Comparison of ENCODE assay signal across 14 cellular contexts in genomic region chr12:31965090-31965489, GRCh38. TPM values are rescaled to one million over a fixed set of nuclear protein-coding genes. Genes with fewer than 3 reads are reported as not detected.
DNase-seq lines count a peak whose midpoint lies in the region; ATAC-seq, FAIRE-seq and TF ChIP-seq lines count a peak whose summit lies in the region.
"Had no signal": no experiment of that assay in that cellular context is flagged by ENCODE, and none has a peak within 500 bp of the region (broad histone marks: within the 10 kb centered on the region; RNA-seq: fewer than 3 reads in every experiment).

No MANE protein-coding gene starts in this region.

- intact Hi-C loops in activated CD4-positive, alpha-beta T cell treated with anti-CD3 and anti-CD28 coated beads for 36 hours (cut with DNase I, micrococcal nuclease), result loop anchor here (10.0 kb wide), 4 partner anchors 340 to 720 kb away; partner anchors contain the start of genes DNM1L (in 1 of the 2) and SINHCAF (in 1 of the 2)
- intact Hi-C loops in GM12878 (cut with micrococcal nuclease; ENCODE audit: unreplicated experiment) (loop anchor here (5.0 to 10.0 kb wide), 3 partner anchors 170 to 300 kb away; no protein-coding TSS in a partner anchor), heart right ventricle (cut with DNase I) (loop anchor here in 2 of 10 donors (10.0 kb wide), 2 partner anchors 240 to 280 kb away; partner anchors contain the start of gene AMN1 (in 1 of the 2))

- H3K4me3 ChIP-seq in GM12878 (peak overlapping the region; percentile 13; the same call in 1 of the 2 replicates), heart right ventricle (peak overlapping the region in 1 of 10 donors; percentile 80)
- H3K4me3 ChIP-seq: transverse colon had no signal

- H3K4me1 Mint-ChIP-seq in activated CD4-positive, alpha-beta T cell treated with anti-CD3 and anti-CD28 coated beads for 36 hours, result peaks cover 82% of the 10 kb centered on the region
- peaks cover 69% of the 10 kb centered on the region for H3K4me1 Mint-ChIP-seq in T-helper 1 cell treated with Interleukin-12 subunit alpha and Interleukin-12 subunit beta and Interleukin-4 antibody, amounts not matched to agents 30 μg/mL and 1 μg/mL, for 36 hours (ENCODE audit: low read depth)
- H3K4me1 Mint-ChIP-seq in stimulated activated effector memory CD8-positive, alpha-beta T cell treated with anti-CD3 and anti-CD28 coated beads, Interleukin-12 subunit alpha, Interleukin-12 subunit beta, amount 100 ng/mL, for 72 hours, result peaks cover 85% of the 10 kb centered on the region

- peak overlapping the region; percentile 57 for H3K4me3 Mint-ChIP-seq in activated CD4-positive, alpha-beta T cell treated with anti-CD3 and anti-CD28 coated beads for 36 hours
- H3K4me3 Mint-ChIP-seq in T-helper 1 cell treated with Interleukin-12 subunit alpha and Interleukin-12 subunit beta and Interleukin-4 antibody, amounts not matched to agents 30 μg/mL and 1 μg/mL, for 36 hours, result peak overlapping the region; percentile 70
- H3K4me3 Mint-ChIP-seq in stimulated activated effector memory CD8-positive, alpha-beta T cell treated with anti-CD3 and anti-CD28 coated beads, Interleukin-12 subunit alpha, Interleukin-12 subunit beta, amount 100 ng/mL, for 72 hours, result peak overlapping the region; percentile 85

- in situ Hi-C loops in GM12878 (cut with MboI), result no loop called here

- H3K27ac Mint-ChIP-seq in activated CD4-positive, alpha-beta T cell treated with anti-CD3 and anti-CD28 coated beads for 36 hours, result peak overlapping the region; percentile 85
- peak overlapping the region; percentile 72 for H3K27ac Mint-ChIP-seq in T-helper 1 cell treated with Interleukin-12 subunit alpha and Interleukin-12 subunit beta and Interleukin-4 antibody, amounts not matched to agents 30 μg/mL and 1 μg/mL, for 36 hours
- H3K27ac Mint-ChIP-seq in stimulated activated effector memory CD8-positive, alpha-beta T cell treated with anti-CD3 and anti-CD28 coated beads, Interleukin-12 subunit alpha, Interleukin-12 subunit beta, amount 100 ng/mL, for 72 hours, result peak overlapping the region; percentile 95

- TF ChIP-seq EP300 in GM12878 (IDR thresholded peaks at IDR 0.05; ENCODE audit: borderline replicate concordance in 1 of 2, control insufficient read depth in 1 of 2, low read depth in 2 of 2, low read length in 2 of 2), result no peak

- no peak overlapping the region for H3K9ac ChIP-seq in GM12878 (ENCODE audit: control insufficient read depth, insufficient read depth, low read length)

- H3K27ac ChIP-seq in GM12878 (ENCODE audit: control insufficient read depth, insufficient read depth), result no peak overlapping the region; the same call in 1 of the 2 replicates
- no peak overlapping the region for H3K27ac ChIP-seq in heart right ventricle
- H3K27ac ChIP-seq: transverse colon had no signal

- CTCF ChIA-PET in activated CD4-positive, alpha-beta T cell treated with anti-CD3 and anti-CD28 coated beads for 36 hours (lab: Charles Lee), result no interaction called here
- CTCF ChIA-PET in GM12878 (lab: Yijun Ruan, JAX), result no interaction called here

- H3K9me3 ChIP-seq in GM12878 (replicated peaks; ENCODE audit: control insufficient read depth, insufficient read depth, low read length) (peaks cover 38% of the 10 kb centered on the region), heart right ventricle (peaks cover 0 to 4% (median 0%) of the 10 kb centered on the region in 11 donors)
- H3K9me3 ChIP-seq: transverse colon had no signal

- TF ChIP-seq POLR2A in GM12878 (IDR thresholded peaks at IDR 0.05; ENCODE audit: low read depth, low read length), result no peak

- peak overlapping the region; percentile 35; the same call in 1 of the 2 replicates for H3K4me2 ChIP-seq in GM12878 (ENCODE audit: control insufficient read depth, insufficient read depth)

- no peaks in the 10 kb centered on the region for H4K20me1 ChIP-seq in GM12878 (ENCODE audit: control insufficient read depth, insufficient read depth)

- RAD21 ChIA-PET in GM12878 (lab: Charles Lee; ENCODE audit: unreplicated experiment), result no interaction called here

- H2AFZ ChIP-seq in GM12878 (ENCODE audit: control insufficient read depth, low read depth, low read length), result no peak overlapping the region

- no peaks in the 10 kb centered on the region for H3K27me3 Mint-ChIP-seq in activated CD4-positive, alpha-beta T cell treated with anti-CD3 and anti-CD28 coated beads for 36 hours
- no peaks in the 10 kb centered on the region for H3K27me3 Mint-ChIP-seq in T-helper 1 cell treated with Interleukin-12 subunit alpha and Interleukin-12 subunit beta and Interleukin-4 antibody, amounts not matched to agents 30 μg/mL and 1 μg/mL, for 36 hours (ENCODE audit: low read depth)

- H3K27me3 ChIP-seq in GM12878 (replicated peaks in 1 of 2; ENCODE audit: control insufficient read depth in 2 of 2, insufficient read depth in 2 of 2, low read length in 1 of 2) (no peaks in the 10 kb centered on the region), heart right ventricle (no peaks in the 10 kb centered on the region)
- H3K27me3 ChIP-seq: transverse colon had no signal

- WGBS in GM12878 (ENCODE audit: insufficient coverage, insufficient replicate concordance, low lambda C conversion rate, missing lambda C conversion rate), result 87% methylated on average over 9 of the region's 9 CpGs
- 92 to 94% methylated on average over 9 of the region's 9 CpGs for WGBS in heart right ventricle, 2 donors

- H3K36me3 ChIP-seq in GM12878 (ENCODE audit: control insufficient read depth in 2 of 2, insufficient read depth in 2 of 2, low read length in 1 of 2), result peaks cover 1 to 9% of the 10 kb centered on the region in 2 experiments; a peak in 3 of 4 replicates
- H3K36me3 ChIP-seq in heart right ventricle, result peaks cover 0 to 75% (median 2%) of the 10 kb centered on the region in 9 donors

- BruUV-seq in GM12878 (replicated peaks; lab: Mats Ljungman, UMichigan), result no TSS peak

- POLR2A ChIA-PET in activated CD4-positive, alpha-beta T cell treated with anti-CD3 and anti-CD28 coated beads for 36 hours (lab: Charles Lee), result no interaction called here
- POLR2A ChIA-PET in GM12878 (lab: Charles Lee), result no interaction called here

- TF ChIP-seq RAD21 in GM12878 (IDR thresholded peaks at IDR 0.05; ENCODE audit: insufficient read depth, low read depth, low read length), result no peak

- DNase-seq in activated CD4-positive, alpha-beta T cell treated with anti-CD3 and anti-CD28 coated beads for 36 hours, result peak; percentile 36
- DNase-seq in activated CD4-positive, alpha-beta T cell treated with anti-CD3 and anti-CD28 coated beads for 1 hour, result no peak
- no peak for DNase-seq in GM12878 (ENCODE audit: low read depth, low spot score)
- peak in 1 of 2 donors; percentile 75 for DNase-seq in stimulated activated effector memory CD8-positive, alpha-beta T cell treated with anti-CD3 and anti-CD28 coated beads, Interleukin-12 subunit alpha, Interleukin-12 subunit beta, amount 100 ng/mL, for 72 hours (ENCODE audit: low spot score in 2 of 2)
- DNase-seq in heart right ventricle, result no peak
- no peak for DNase-seq in DMS53 (lab: John Stamatoyannopoulos, UW)
- no peak for DNase-seq in GF-D8 (lab: John Stamatoyannopoulos, UW)
- DNase-seq: GOT3, NCI-H1105 treated with DMSO at 0.1 percent for 48 hours, right cardiac atrium, SIG-M5, transverse colon had no signal

- H3K4me1 ChIP-seq in GM12878 (ENCODE audit: control insufficient read depth, insufficient read depth, low read length), result peaks cover 18% of the 10 kb centered on the region; the same call in 1 of the 2 replicates
- peaks cover 5 to 90% (median 52%) of the 10 kb centered on the region in 9 donors for H3K4me1 ChIP-seq in heart right ventricle

- peak; percentile 14 for ATAC-seq in activated CD4-positive, alpha-beta T cell treated with anti-CD3 and anti-CD28 coated beads for 36 hours
- ATAC-seq in GM12878, result no peak
- peak; percentile 57 for ATAC-seq in stimulated activated effector memory CD8-positive, alpha-beta T cell treated with anti-CD3 and anti-CD28 coated beads, Interleukin-12 subunit alpha, Interleukin-12 subunit beta, amount 100 ng/mL, for 72 hours
- no peak for ATAC-seq in heart right ventricle
- ATAC-seq: right cardiac atrium had no signal

- SMC1A ChIA-PET in GM12878 (lab: Charles Lee; ENCODE audit: uncharacterized antibody, unreplicated experiment), result interaction anchor here (0.9 to 1.0 kb wide), 2 partner anchors 96 to 151 kb away, joined by 3 read pairs; no protein-coding TSS in a partner anchor

- peaks cover 87% of the 10 kb centered on the region for H3K79me2 ChIP-seq in GM12878 (ENCODE audit: control insufficient read depth, insufficient read depth, low read length)

- TF ChIP-seq CTCF in GM12878 (IDR thresholded peaks at IDR 0.05 in 2 of 3, conservative IDR thresholded peaks at IDR 0.05 in 1 of 3; ENCODE audit: control insufficient read depth in 2 of 3, extremely low read depth in 1 of 3, insufficient read depth in 1 of 3, low read depth in 3 of 3, low read length in 3 of 3), result no peak
- no peak for TF ChIP-seq CTCF in heart right ventricle (IDR thresholded peaks at IDR 0.05)

- no peak for FAIRE-seq in GM12878 (lab: Jason Lieb, UNC)
- FAIRE-seq: A204.1 had no signal

- peaks cover 13% of the 10 kb centered on the region for H3K9me3 Mint-ChIP-seq in activated CD4-positive, alpha-beta T cell treated with anti-CD3 and anti-CD28 coated beads for 36 hours (ENCODE audit: low read depth)
- peaks cover 24% of the 10 kb centered on the region for H3K9me3 Mint-ChIP-seq in T-helper 1 cell treated with Interleukin-12 subunit alpha and Interleukin-12 subunit beta and Interleukin-4 antibody, amounts not matched to agents 30 μg/mL and 1 μg/mL, for 36 hours
- H3K9me3 Mint-ChIP-seq in stimulated activated effector memory CD8-positive, alpha-beta T cell treated with anti-CD3 and anti-CD28 coated beads, Interleukin-12 subunit alpha, Interleukin-12 subunit beta, amount 100 ng/mL, for 72 hours, result peaks cover 3% of the 10 kb centered on the region

- peaks cover 80% of the 10 kb centered on the region for H3K36me3 Mint-ChIP-seq in activated CD4-positive, alpha-beta T cell treated with anti-CD3 and anti-CD28 coated beads for 36 hours (ENCODE audit: low read depth)
- H3K36me3 Mint-ChIP-seq in T-helper 1 cell treated with Interleukin-12 subunit alpha and Interleukin-12 subunit beta and Interleukin-4 antibody, amounts not matched to agents 30 μg/mL and 1 μg/mL, for 36 hours (ENCODE audit: low read depth), result peaks cover 88% of the 10 kb centered on the region
- peaks cover 79% of the 10 kb centered on the region for H3K36me3 Mint-ChIP-seq in stimulated activated effector memory CD8-positive, alpha-beta T cell treated with anti-CD3 and anti-CD28 coated beads, Interleukin-12 subunit alpha, Interleukin-12 subunit beta, amount 100 ng/mL, for 72 hours

RNA-seq across cellular contexts. Expression of gene RESF1, which starts 5.9 kb away (rescaled TPM):
- total RNA-seq in activated CD4-positive, alpha-beta T cell treated with anti-CD3 and anti-CD28 coated beads for 36 hours, result 10 to 100 TPM; 52.0 to 78.8 TPM
- total RNA-seq in GM12878 (2013; cell fraction: nucleolus; rRNA removed), result 230 and 232 TPM in 2 replicates
- total RNA-seq in GM12878 (2014; rRNA removed) (35.0 and 45.0 TPM in 2 replicates), GM12878 (2014; rRNA removed; fragmentation: Illumina TruSeq; extraction: Trizol) (78.7 and 81.8 TPM in 2 replicates), GM12878 (2021) (54.5 and 60.5 TPM in 2 replicates), heart right ventricle (10 to 100 TPM; 15.0 to 36.3 (median 19.3) TPM)
- polyA plus RNA-seq in GM12878 (2011; ENCODE audit: low read depth), result 18.6 TPM
- polyA plus RNA-seq in GM12878 (2011; rRNA removed) (52.8 and 79.3 TPM in 2 replicates), GM12878 (2014; fragmentation: Illumina TruSeq; extraction: Trizol) (68.8 and 117 TPM in 2 replicates), GM12878 (2014; fragmentation: Nextera tagmentation; extraction: Ambion mirVana) (10 to 100 TPM; 18.9 to 23.6 TPM), GM12878 (2014; rRNA removed) (31.7 and 41.8 TPM in 2 replicates), GM12878 (2016; fragmentation: Nextera tagmentation; extraction: Ambion mirVana) (10 to 100 TPM; 33.4 to 37.6 TPM), heart right ventricle (10 to 100 TPM in 1 of 2 donors, 1 to 10 TPM in 1; 8.8 to 71.5 TPM)
- polyA plus RNA-seq in GM12878 (2011; cell fraction: cytosol; rRNA removed), result 22.8 and 32.1 TPM in 2 replicates
- 62.1 and 62.4 TPM in 2 replicates for polyA plus RNA-seq in GM12878 (2011; cell fraction: nucleus; rRNA removed)
- polyA plus RNA-seq in GM12878 (2012), result 36.4 and 37.0 TPM in 2 replicates
- 53.7 and 91.1 TPM in 2 replicates for polyA minus RNA-seq in GM12878 (2011; rRNA and poly(A)+ RNA removed)
- 19.5 and 26.6 TPM in 2 replicates for polyA minus RNA-seq in GM12878 (2011; cell fraction: cytosol; rRNA and poly(A)+ RNA removed)
- 37.2 and 48.0 TPM in 2 replicates for polyA minus RNA-seq in GM12878 (2011; cell fraction: nucleus; rRNA and poly(A)+ RNA removed)

Comparison
In these comparisons a context has a peak if more than half of its experiments do, and no peak if none do; other contexts are left out.
1. ATAC-seq: peak in activated CD4-positive, alpha-beta T cell treated with anti-CD3 and anti-CD28 coated beads for 36 hours (single experiment) and stimulated activated effector memory CD8-positive, alpha-beta T cell treated with anti-CD3 and anti-CD28 coated beads, Interleukin-12 subunit alpha, Interleukin-12 subunit beta, amount 100 ng/mL, for 72 hours (single experiment); none in GM12878 (single experiment) and heart right ventricle (0 of 8).
2. Peak in every context shown above with its lines, with median percentiles within 50 percentile points of each other: H3K27ac Mint-ChIP-seq and H3K4me3 Mint-ChIP-seq.